In genomic region chr2:219642465-219643083, GRCh38 we compare ENCODE assay signal across 8 cellular contexts. TPM values are rescaled to one million over a fixed set of nuclear protein-coding genes. Genes with fewer than 3 reads are reported as not detected.
DNase-seq lines count a peak whose midpoint lies in the region; ATAC-seq and TF ChIP-seq lines count a peak whose summit lies in the region.

No MANE protein-coding gene starts in this region.

- H3K4me3 Mint-ChIP-seq in naive thymus-derived CD4-positive, alpha-beta T cell, result peak overlapping the region in 1 of 10 donors; percentile 29
- no peak overlapping the region for H3K4me3 Mint-ChIP-seq in stimulated activated effector memory CD8-positive, alpha-beta T cell treated with anti-CD3 and anti-CD28 coated beads, Interleukin-12 subunit alpha, Interleukin-12 subunit beta, amount 100 ng/mL, for 72 hours

- no peak overlapping the region for H3K27ac ChIP-seq in naive thymus-derived CD4-positive, alpha-beta T cell (ENCODE audit: low read depth, low read length)

- CTCF ChIA-PET in naive thymus-derived CD4-positive, alpha-beta T cell (lab: Charles Lee), result interaction anchor here (0.8 to 6.1 kb wide), 5 partner anchors 45 to 108 kb away, joined by 3 to 47 read pairs (median 4); partner anchors contain the start of genes CHPF, STK11IP and TMEM198

- H3K9me3 ChIP-seq in naive thymus-derived CD4-positive, alpha-beta T cell (ENCODE audit: control insufficient read depth in 2 of 3, low read length in 3 of 3), result no peaks in the 10 kb centered on the region

- no peak overlapping the region for H3K4me3 ChIP-seq in naive thymus-derived CD4-positive, alpha-beta T cell (ENCODE audit: low read length)

- no peak for TF ChIP-seq POLR2A in erythroblast (IDR thresholded peaks at IDR 0.05; ENCODE audit: low read length)

- peak; percentile 98 for ATAC-seq in GM21786 (IDR thresholded peaks at IDR 0.05; ENCODE audit: unreplicated experiment)
- peak; percentile 99 for ATAC-seq in naive thymus-derived CD4-positive, alpha-beta T cell
- ATAC-seq in stimulated activated effector memory CD8-positive, alpha-beta T cell treated with anti-CD3 and anti-CD28 coated beads, Interleukin-12 subunit alpha, Interleukin-12 subunit beta, amount 100 ng/mL, for 72 hours, result peak; percentile 93

- intact Hi-C loops in naive thymus-derived CD4-positive, alpha-beta T cell (cut with micrococcal nuclease), result loop anchor here (1.0 to 2.0 kb wide), 7 partner anchors 45 to 1931 kb away; partner anchors contain the start of genes GMPPA (in 2 of the 2) and STK11IP (in 2 of the 2)

- POLR2A ChIA-PET in naive thymus-derived CD4-positive, alpha-beta T cell (lab: Charles Lee), result interaction anchor here (0.7 kb wide), 1 partner anchor 146 kb away, joined by 3 read pairs; no protein-coding TSS in a partner anchor

- no peaks in the 10 kb centered on the region for H3K36me3 Mint-ChIP-seq in naive thymus-derived CD4-positive, alpha-beta T cell
- H3K36me3 Mint-ChIP-seq in stimulated activated effector memory CD8-positive, alpha-beta T cell treated with anti-CD3 and anti-CD28 coated beads, Interleukin-12 subunit alpha, Interleukin-12 subunit beta, amount 100 ng/mL, for 72 hours, result no peaks in the 10 kb centered on the region

- peak overlapping the region in 3 of 9 donors; percentile 16 to 69 (median 20) for H3K27ac Mint-ChIP-seq in naive thymus-derived CD4-positive, alpha-beta T cell
- H3K27ac Mint-ChIP-seq in stimulated activated effector memory CD8-positive, alpha-beta T cell treated with anti-CD3 and anti-CD28 coated beads, Interleukin-12 subunit alpha, Interleukin-12 subunit beta, amount 100 ng/mL, for 72 hours, result no peak overlapping the region

- H3K27me3 ChIP-seq in naive thymus-derived CD4-positive, alpha-beta T cell (ENCODE audit: control insufficient read depth in 2 of 2, insufficient read depth in 2 of 2, low read length in 2 of 2), result no peaks in the 10 kb centered on the region

- DNase-seq in EL (peak; percentile 95), KG1 (lab: John Stamatoyannopoulos, UW) (peak; percentile 87), OCI-M1 (lab: John Stamatoyannopoulos, UW) (peak; percentile 97), activated T-cell treated with anti-CD3 and anti-CD28 coated beads for 1 hour (ENCODE audit: low read depth) (peak; percentile 81), erythroblast (lab: John Stamatoyannopoulos, UW) (peak; percentile 92 to 95)
- peak; percentile 73 to 88 (median 83) for DNase-seq in naive thymus-derived CD4-positive, alpha-beta T cell
- DNase-seq in stimulated activated effector memory CD8-positive, alpha-beta T cell treated with anti-CD3 and anti-CD28 coated beads, Interleukin-12 subunit alpha, Interleukin-12 subunit beta, amount 100 ng/mL, for 72 hours (ENCODE audit: low spot score in 2 of 2), result peak; percentile 75 to 89

- peaks cover 3 to 4% of the 10 kb centered on the region in 2 donors for H3K4me1 ChIP-seq in naive thymus-derived CD4-positive, alpha-beta T cell (ENCODE audit: control insufficient read depth in 2 of 2, insufficient read depth in 2 of 2, low read length in 2 of 2)

- H3K9me3 Mint-ChIP-seq in naive thymus-derived CD4-positive, alpha-beta T cell, result no peaks in the 10 kb centered on the region
- H3K9me3 Mint-ChIP-seq in stimulated activated effector memory CD8-positive, alpha-beta T cell treated with anti-CD3 and anti-CD28 coated beads, Interleukin-12 subunit alpha, Interleukin-12 subunit beta, amount 100 ng/mL, for 72 hours, result no peaks in the 10 kb centered on the region

- H3K4me1 Mint-ChIP-seq in naive thymus-derived CD4-positive, alpha-beta T cell, result peaks cover 0 to 15% (median 0%) of the 10 kb centered on the region in 7 donors
- peaks cover 18% of the 10 kb centered on the region for H3K4me1 Mint-ChIP-seq in stimulated activated effector memory CD8-positive, alpha-beta T cell treated with anti-CD3 and anti-CD28 coated beads, Interleukin-12 subunit alpha, Interleukin-12 subunit beta, amount 100 ng/mL, for 72 hours

- no peaks in the 10 kb centered on the region for H3K36me3 ChIP-seq in naive thymus-derived CD4-positive, alpha-beta T cell (ENCODE audit: control insufficient read depth in 2 of 3, insufficient read depth in 3 of 3, low read length in 3 of 3)

- peaks cover 3 to 29% (median 12%) of the 10 kb centered on the region in 5 donors for H3K27me3 Mint-ChIP-seq in naive thymus-derived CD4-positive, alpha-beta T cell

RNA-seq across cellular contexts. Expression of gene SLC4A3, which starts 15.1 kb away (rescaled TPM):
- 1 to 10 TPM in 1 of 5 experiments, under 1 TPM in 2, not detected in 2; 0.19 to 3.4 (median 0.34) TPM for total RNA-seq in naive thymus-derived CD4-positive, alpha-beta T cell
- not detected for polyA plus RNA-seq in naive thymus-derived CD4-positive, alpha-beta T cell

RNA-seq across cellular contexts. Expression of gene STK11IP, which starts 44.9 kb away (rescaled TPM):
- total RNA-seq in naive thymus-derived CD4-positive, alpha-beta T cell, result 10 to 100 TPM; 33.6 to 46.4 (median 42.6) TPM
- 10 to 100 TPM in 1 of 2 donors, 1 to 10 TPM in 1; 6.8 to 13.0 TPM for polyA plus RNA-seq in naive thymus-derived CD4-positive, alpha-beta T cell
